Comparison of ENCODE assay signal across 1 cellular context in genomic region chr5:126875303-126875785, GRCh38.
TF ChIP-seq lines count a peak whose summit lies in the region.

No MANE protein-coding gene starts in this region.

TF ChIP-seq in HEK293, 187 proteins besides CTCF, POLR2A, EP300 and RAD21 (continued from another document and continues in another):
- TF ChIP-seq ZNF610 (tag by site-specific recombination; IDR thresholded peaks at IDR 0.05; ENCODE audit: borderline replicate concordance) (peak; percentile 96), ZNF2 (tag by site-specific recombination; IDR thresholded peaks at IDR 0.05) (peak; percentile 79), ZNF184 (tag by site-specific recombination; IDR thresholded peaks at IDR 0.05) (0 out of 2 replicates have a peak, but pooled peaks have one; percentile 47), ZNF26 (tag by site-specific recombination; IDR thresholded peaks at IDR 0.05) (no peak), PBX3 (CRISPR knock-in tag; IDR thresholded peaks at IDR 0.05) (no peak), ZNF785 (tag by site-specific recombination; IDR thresholded peaks at IDR 0.05) (no peak), ZNF157 (tag by site-specific recombination; IDR thresholded peaks at IDR 0.05) (no peak), ZNF138 (tag by site-specific recombination; IDR thresholded peaks at IDR 0.05; ENCODE audit: borderline replicate concordance) (no peak), GLIS1 (tag by site-specific recombination; IDR thresholded peaks at IDR 0.05) (peak; percentile 59), ZEB2 (tag by site-specific recombination; IDR thresholded peaks at IDR 0.05) (peak; percentile 87), ZNF530 (tag by site-specific recombination; IDR thresholded peaks at IDR 0.05; ENCODE audit: low read depth) (no peak), ZNF274 (IDR thresholded peaks at IDR 0.05; ENCODE audit: low read length) (no peak), ZNF274 (tag by site-specific recombination; IDR thresholded peaks at IDR 0.05; ENCODE audit: borderline replicate concordance) (no peak), ZNF239 (tag by site-specific recombination; IDR thresholded peaks at IDR 0.05) (no peak), ZSCAN18 (tag by site-specific recombination; IDR thresholded peaks at IDR 0.05) (0 out of 2 replicates have a peak, but pooled peaks have one; percentile 35), ZNF585B (tag by site-specific recombination; IDR thresholded peaks at IDR 0.05) (no peak), ZNF830 (tag by site-specific recombination; IDR thresholded peaks at IDR 0.05; ENCODE audit: low read depth) (no peak), ZSCAN4 (tag by site-specific recombination; IDR thresholded peaks at IDR 0.05) (no peak), ZNF776 (tag by site-specific recombination; IDR thresholded peaks at IDR 0.05; ENCODE audit: borderline replicate concordance) (no peak), PRDM4 (tag by site-specific recombination; IDR thresholded peaks at IDR 0.05) (peak; percentile 91), ZBTB1 (tag by site-specific recombination; IDR thresholded peaks at IDR 0.05) (no peak), GFI1B (tag by site-specific recombination; IDR thresholded peaks at IDR 0.05) (peak; percentile 70), ZNF433 (tag by site-specific recombination; IDR thresholded peaks at IDR 0.05; ENCODE audit: low read depth) (no peak), TCF7L2 (IDR thresholded peaks at IDR 0.05; ENCODE audit: borderline replicate concordance, low read depth, low read length) (peak; percentile 78; the same call in 1 of the 2 replicates), ZBTB17 (tag by site-specific recombination; IDR thresholded peaks at IDR 0.05) (no peak), TRIM28 (IDR thresholded peaks at IDR 0.05; ENCODE audit: borderline replicate concordance, low read length) (peak; percentile 95), ZNF707 (tag by site-specific recombination; IDR thresholded peaks at IDR 0.05) (no peak), ZNF555 (tag by site-specific recombination; conservative IDR thresholded peaks at IDR 0.05) (no peak), HOXC10 (CRISPR knock-in tag; IDR thresholded peaks at IDR 0.05) (no peak), ZNF621 (tag by site-specific recombination; IDR thresholded peaks at IDR 0.05) (no peak), ZNF747 (tag by site-specific recombination; IDR thresholded peaks at IDR 0.05) (no peak), ZNF514 (tag by site-specific recombination; IDR thresholded peaks at IDR 0.05) (no peak), OSR2 (tag by site-specific recombination; IDR thresholded peaks at IDR 0.05) (peak; percentile 97), ZNF792 (tag by site-specific recombination; IDR thresholded peaks at IDR 0.05) (no peak), ZIC2 (tag by site-specific recombination; IDR thresholded peaks at IDR 0.05) (peak; percentile 92), PRDM2 (tag by site-specific recombination; IDR thresholded peaks at IDR 0.05; ENCODE audit: borderline replicate concordance) (no peak), ZBTB48 (tag by site-specific recombination; IDR thresholded peaks at IDR 0.05) (no peak), ZBTB26 (tag by site-specific recombination; optimal IDR thresholded peaks at IDR 0.05) (no peak), ZSCAN5A (tag by site-specific recombination; IDR thresholded peaks at IDR 0.05) (no peak), ZNF768 (tag by site-specific recombination; IDR thresholded peaks at IDR 0.05) (no peak), ZNF654 (tag by site-specific recombination; IDR thresholded peaks at IDR 0.05; ENCODE audit: low read depth) (no peak), ZNF23 (tag by site-specific recombination; IDR thresholded peaks at IDR 0.05; ENCODE audit: borderline replicate concordance) (no peak), ZNF692 (tag by site-specific recombination; IDR thresholded peaks at IDR 0.05) (no peak), ZNF214 (tag by site-specific recombination; IDR thresholded peaks at IDR 0.05; ENCODE audit: borderline replicate concordance) (no peak), KLF16 (tag by site-specific recombination; IDR thresholded peaks at IDR 0.05) (no peak; the same call in 1 of the 2 replicates), ZNF169 (tag by site-specific recombination; IDR thresholded peaks at IDR 0.05) (no peak), ZNF133 (tag by site-specific recombination; IDR thresholded peaks at IDR 0.05) (no peak), ZNF112 (tag by site-specific recombination; IDR thresholded peaks at IDR 0.05) (no peak), SCRT1 (tag by site-specific recombination; IDR thresholded peaks at IDR 0.05; ENCODE audit: borderline replicate concordance) (no peak), IKZF3 (tag by site-specific recombination; IDR thresholded peaks at IDR 0.05) (peak; percentile 85), ZNF473 (tag by site-specific recombination; IDR thresholded peaks at IDR 0.05) (no peak), ZNF596 (tag by site-specific recombination; IDR thresholded peaks at IDR 0.05) (0 out of 2 replicates have a peak, but pooled peaks have one; percentile 18), ZNF16 (tag by site-specific recombination; IDR thresholded peaks at IDR 0.05; ENCODE audit: low read depth) (no peak)
